8 cellular contexts compared by ENCODE assay signal in genomic region chr1:18581420-18581880, GRCh38. TPM values are rescaled to one million over a fixed set of nuclear protein-coding genes. Genes with fewer than 3 reads are reported as not detected.
DNase-seq lines count a peak whose midpoint lies in the region; FAIRE-seq and TF ChIP-seq lines count a peak whose summit lies in the region.

No MANE protein-coding gene starts in this region.

- H3K4me1 ChIP-seq in MM.1S (ENCODE audit: low read length) (no peaks in the 10 kb centered on the region), kidney (ENCODE audit: control insufficient read depth in 1 of 2, insufficient read depth in 1 of 2, low read depth in 1 of 2, low read length in 2 of 2) (no peaks in the 10 kb centered on the region), suprapubic skin (peaks cover 17% of the 10 kb centered on the region)

- peak; percentile 76 for TF ChIP-seq CTCF in MM.1S (IDR thresholded peaks at IDR 0.05; ENCODE audit: low read length)
- TF ChIP-seq CTCF in kidney (IDR thresholded peaks at IDR 0.05; ENCODE audit: borderline replicate concordance, extremely low read depth, insufficient read depth): peak; percentile 70
- peak; percentile 37 to 86 for TF ChIP-seq CTCF in suprapubic skin (IDR thresholded peaks at IDR 0.05)

- intact Hi-C loops in kidney (cut with DNase I): no loop called here

- H3K36me3 ChIP-seq in MM.1S (replicated peaks; ENCODE audit: insufficient read depth, low read length): no peaks in the 10 kb centered on the region
- H3K36me3 ChIP-seq in kidney (ENCODE audit: control insufficient read depth in 1 of 2, insufficient read depth in 2 of 2, low read length in 2 of 2): no peaks in the 10 kb centered on the region
- H3K36me3 ChIP-seq in suprapubic skin: no peaks in the 10 kb centered on the region

- H3K27ac ChIP-seq in MM.1S (ENCODE audit: low read length) (no peak overlapping the region), kidney (ENCODE audit: low read depth in 2 of 2, low read length in 2 of 2) (no peak overlapping the region), suprapubic skin (no peak overlapping the region)

- H3K9me3 ChIP-seq in MM.1S (replicated peaks; ENCODE audit: insufficient read depth, low read length) (no peaks in the 10 kb centered on the region), kidney (ENCODE audit: control insufficient read depth in 1 of 2, low read length in 2 of 2) (no peaks in the 10 kb centered on the region), suprapubic skin (no peaks in the 10 kb centered on the region)

- no peak for TF ChIP-seq POLR2A in suprapubic skin (IDR thresholded peaks at IDR 0.05)

- H3K27me3 ChIP-seq in MM.1S (replicated peaks; ENCODE audit: insufficient read depth, low read length) (peaks cover 62% of the 10 kb centered on the region), suprapubic skin (peaks cover 5% of the 10 kb centered on the region)

- H3K4me2 ChIP-seq in MM.1S (ENCODE audit: low read depth, low read length): no peak overlapping the region

- H3K9ac ChIP-seq in MM.1S (ENCODE audit: low read length): no peak overlapping the region
- H3K9ac ChIP-seq in kidney (ENCODE audit: low read length in 2 of 2): no peak overlapping the region

- H3F3A ChIP-seq in MM.1S (ENCODE audit: insufficient read depth, low read length): no peaks in the 10 kb centered on the region

- no peak for TF ChIP-seq EP300 in suprapubic skin (IDR thresholded peaks at IDR 0.05)

- no peaks in the 10 kb centered on the region for H3K79me2 ChIP-seq in MM.1S (ENCODE audit: low read length)

- FAIRE-seq in kidney (lab: Jason Lieb, UNC): no peak

- no peaks in the 10 kb centered on the region for H4K20me1 ChIP-seq in MM.1S (ENCODE audit: insufficient read depth, low read length)

- H3K9me2 ChIP-seq in MM.1S (replicated peaks; ENCODE audit: insufficient read depth, low read length): no peaks in the 10 kb centered on the region

- DNase-seq in NCI-H524 (lab: John Stamatoyannopoulos, UW) (peak; percentile 45 to 71), NCI-H524 treated with DMSO at 0.1 percent for 48 hours (lab: John Stamatoyannopoulos, UW) (no peak), MM.1S (peak; percentile 41), kidney (no peak), suprapubic skin (ENCODE audit: low spot score in 2 of 2) (no peak), DMS153 treated with DMSO at 0.1 percent for 48 hours (lab: John Stamatoyannopoulos, UW; ENCODE audit: unreplicated experiment) (no peak), SIG-M5 treated with dmso at 0.1 percent for 504 hours (lab: John Stamatoyannopoulos, UW; ENCODE audit: unreplicated experiment) (no peak)
- peak; percentile 23 for DNase-seq in activated naive CD4-positive, alpha-beta T cell treated with Interleukin-2 at 50 U/mL for 16 hours

- H3K4me3 ChIP-seq in MM.1S (ENCODE audit: low read length): no peak overlapping the region
- no peak overlapping the region for H3K4me3 ChIP-seq in kidney (ENCODE audit: low read length in 2 of 2)
- H3K4me3 ChIP-seq in suprapubic skin: no peak overlapping the region

- WGBS in suprapubic skin: 26% methylated on average over 13 of the region's 17 CpGs

- H2AFZ ChIP-seq in MM.1S (ENCODE audit: low read length): no peak overlapping the region

RNA-seq across cellular contexts. Expression of gene PAX7, which starts 49.2 kb away (rescaled TPM):
- total RNA-seq in kidney: not detected
- polyA plus RNA-seq in kidney (ENCODE audit: insufficient read depth, low read depth, low replicate concordance): not detected
- total RNA-seq in suprapubic skin: under 1 TPM in 1 of 4 donors, not detected in 3; 0.08 TPM

Comparison
In these comparisons a context has a peak if more than half of its experiments do, and no peak if none do; other contexts are left out.
1. DNase-seq: peak in NCI-H524 (2 of 2), MM.1S (single experiment) and activated naive CD4-positive, alpha-beta T cell treated with Interleukin-2 at 50 U/mL for 16 hours (single experiment); none in NCI-H524 treated with DMSO at 0.1 percent for 48 hours (single experiment), kidney (single experiment), suprapubic skin (0 of 2), DMS153 treated with DMSO at 0.1 percent for 48 hours (single experiment) and SIG-M5 treated with dmso at 0.1 percent for 504 hours (single experiment).
2. Peak in every context shown above with its lines, with median percentiles within 50 percentile points of each other: CTCF ChIP-seq.